1 cellular context compared by ENCODE assay signal in the genomic region with DNA sequence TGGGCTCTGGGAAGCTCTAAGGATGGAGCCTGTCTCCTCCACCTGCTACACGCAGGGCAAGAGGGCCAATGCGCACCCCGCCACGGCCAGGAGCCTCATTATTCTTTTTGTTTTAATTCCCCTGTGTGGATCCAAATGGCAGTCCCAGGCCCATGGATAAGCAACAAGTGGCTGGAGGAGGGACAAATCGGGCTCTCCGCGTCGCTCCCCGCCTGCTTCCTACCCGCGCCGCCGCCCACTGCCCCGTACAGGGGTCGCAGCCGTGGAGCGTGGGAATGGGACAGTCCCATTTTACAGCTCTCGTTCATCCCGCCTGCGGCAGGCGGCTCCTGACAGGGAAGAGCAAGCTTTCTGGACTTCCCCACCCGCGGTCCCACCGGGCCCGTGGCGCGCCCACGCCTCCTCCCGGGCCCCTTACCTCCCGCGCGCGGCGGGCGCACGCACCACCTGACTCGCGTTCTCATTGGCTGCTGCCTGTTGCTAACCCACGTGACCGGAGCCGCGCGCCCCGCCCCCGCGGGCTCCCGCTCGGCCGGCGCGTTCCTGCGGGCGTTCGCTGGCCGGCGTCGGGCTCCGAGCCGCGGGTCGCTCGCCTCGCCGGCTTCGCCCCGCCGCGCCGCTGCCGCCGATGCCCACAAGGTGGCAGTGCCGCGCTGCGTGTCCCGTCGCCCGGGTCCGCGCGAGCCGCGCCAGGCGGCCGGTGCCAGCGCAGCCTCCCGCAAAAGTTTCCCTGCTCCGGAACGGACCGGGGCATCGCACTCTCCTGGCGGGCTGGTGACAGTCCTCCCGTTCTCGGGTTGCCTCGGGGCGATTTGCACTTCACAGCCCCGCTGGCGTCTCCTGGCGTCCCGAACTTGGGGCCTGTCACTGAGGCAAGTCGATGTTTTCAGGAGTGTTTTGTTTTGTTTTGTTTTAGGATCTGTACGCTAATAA.
TF ChIP-seq lines count a peak whose summit lies in the region.

No MANE protein-coding gene starts in this region.

TF ChIP-seq in K562, 482 proteins besides CTCF, POLR2A, EP300 and RAD21 (continued from another document and continues in another):
- TF ChIP-seq HOXB6 (CRISPR knock-in tag; IDR thresholded peaks at IDR 0.05; ENCODE audit: borderline replicate concordance), result no peak
- TF ChIP-seq NR4A1 (CRISPR knock-in tag; IDR thresholded peaks at IDR 0.05), result peak; percentile 85; the same call in 1 of the 2 replicates
- peak; percentile 50; the same call in 1 of the 2 replicates for TF ChIP-seq NR4A1 (tag; IDR thresholded peaks at IDR 0.05)
- no peak for TF ChIP-seq ZNF764 (CRISPR knock-in tag; IDR thresholded peaks at IDR 0.05; ENCODE audit: low read depth)
- TF ChIP-seq SNAPC5 (CRISPR knock-in tag; IDR thresholded peaks at IDR 0.05), result no peak
- no peak; the same call in 1 of the 2 replicates for TF ChIP-seq ZFP91 (CRISPR knock-in tag; IDR thresholded peaks at IDR 0.05)
- no peak for TF ChIP-seq HNRNPK (IDR thresholded peaks at IDR 0.05; ENCODE audit: low read depth, low read length, poor library complexity, severe bottlenecking)
- TF ChIP-seq ZNF217 (CRISPR knock-in tag; IDR thresholded peaks at IDR 0.05), result no peak
- TF ChIP-seq BCOR (IDR thresholded peaks at IDR 0.05), result 0 out of 2 replicates have a peak, but pooled peaks have one; percentile 9
- TF ChIP-seq ZNF717 (CRISPR knock-in tag; IDR thresholded peaks at IDR 0.05), result no peak
- TF ChIP-seq ZNF354B (CRISPR knock-in tag; IDR thresholded peaks at IDR 0.05), result no peak
- TF ChIP-seq, protein P1, sequence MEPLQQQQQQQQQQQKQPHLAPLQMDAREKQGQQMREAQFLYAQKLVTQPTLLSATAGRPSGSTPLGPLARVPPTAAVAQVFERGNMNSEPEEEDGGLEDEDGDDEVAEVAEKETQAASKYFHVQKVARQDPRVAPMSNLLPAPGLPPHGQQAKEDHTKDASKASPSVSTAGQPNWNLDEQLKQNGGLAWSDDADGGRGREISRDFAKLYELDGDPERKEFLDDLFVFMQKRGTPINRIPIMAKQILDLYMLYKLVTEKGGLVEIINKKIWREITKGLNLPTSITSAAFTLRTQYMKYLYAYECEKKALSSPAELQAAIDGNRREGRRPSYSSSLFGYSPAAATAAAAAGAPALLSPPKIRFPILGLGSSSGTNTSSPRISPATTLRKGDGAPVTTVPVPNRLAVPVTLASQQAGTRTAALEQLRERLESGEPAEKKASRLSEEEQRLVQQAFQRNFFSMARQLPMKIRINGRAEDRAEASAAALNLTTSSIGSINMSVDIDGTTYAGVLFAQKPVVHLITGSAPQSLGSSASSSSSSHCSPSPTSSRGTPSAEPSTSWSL (CRISPR knock-in tag; IDR thresholded peaks at IDR 0.05; ENCODE audit: borderline replicate concordance), result no peak
- no peak for TF ChIP-seq MAFF (IDR thresholded peaks at IDR 0.05; ENCODE audit: low read length)
- TF ChIP-seq ZNF184 (CRISPR knock-in tag; IDR thresholded peaks at IDR 0.05), result no peak
- TF ChIP-seq, protein P2, sequence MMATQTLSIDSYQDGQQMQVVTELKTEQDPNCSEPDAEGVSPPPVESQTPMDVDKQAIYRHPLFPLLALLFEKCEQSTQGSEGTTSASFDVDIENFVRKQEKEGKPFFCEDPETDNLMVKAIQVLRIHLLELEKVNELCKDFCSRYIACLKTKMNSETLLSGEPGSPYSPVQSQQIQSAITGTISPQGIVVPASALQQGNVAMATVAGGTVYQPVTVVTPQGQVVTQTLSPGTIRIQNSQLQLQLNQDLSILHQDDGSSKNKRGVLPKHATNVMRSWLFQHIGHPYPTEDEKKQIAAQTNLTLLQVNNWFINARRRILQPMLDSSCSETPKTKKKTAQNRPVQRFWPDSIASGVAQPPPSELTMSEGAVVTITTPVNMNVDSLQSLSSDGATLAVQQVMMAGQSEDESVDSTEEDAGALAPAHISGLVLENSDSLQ (IDR thresholded peaks at IDR 0.05), result no peak
- no peak for TF ChIP-seq BCL6 (CRISPR knock-in tag; IDR thresholded peaks at IDR 0.05)
- TF ChIP-seq, protein P3, sequence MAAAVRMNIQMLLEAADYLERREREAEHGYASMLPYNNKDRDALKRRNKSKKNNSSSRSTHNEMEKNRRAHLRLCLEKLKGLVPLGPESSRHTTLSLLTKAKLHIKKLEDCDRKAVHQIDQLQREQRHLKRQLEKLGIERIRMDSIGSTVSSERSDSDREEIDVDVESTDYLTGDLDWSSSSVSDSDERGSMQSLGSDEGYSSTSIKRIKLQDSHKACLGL (CRISPR knock-in tag; IDR thresholded peaks at IDR 0.05; ENCODE audit: borderline replicate concordance, poor library complexity, severe bottlenecking), result no peak
- peak; percentile 46; the same call in 1 of the 2 replicates for TF ChIP-seq ZNF583 (CRISPR knock-in tag; IDR thresholded peaks at IDR 0.05)
- peak; percentile 71 for TF ChIP-seq TFAP4 (CRISPR knock-in tag; IDR thresholded peaks at IDR 0.05; ENCODE audit: borderline replicate concordance)
- TF ChIP-seq TCF3 (CRISPR knock-in tag; IDR thresholded peaks at IDR 0.05), result no peak; the same call in 1 of the 2 replicates
- no peak for TF ChIP-seq KDM4B (IDR thresholded peaks at IDR 0.05; ENCODE audit: borderline replicate concordance in 2 of 2, low read depth in 1 of 2)
- TF ChIP-seq THRB (CRISPR knock-in tag; conservative IDR thresholded peaks at IDR 0.05), result no peak
- TF ChIP-seq RREB1 (CRISPR knock-in tag; IDR thresholded peaks at IDR 0.05), result peak; percentile 44; the same call in 1 of the 2 replicates
- no peak for TF ChIP-seq CHCHD3 (CRISPR knock-in tag; IDR thresholded peaks at IDR 0.05)
- no peak for TF ChIP-seq SMARCC2 (IDR thresholded peaks at IDR 0.05; ENCODE audit: low read depth)
- no peak for TF ChIP-seq FOXJ3 (CRISPR knock-in tag; IDR thresholded peaks at IDR 0.05)
- TF ChIP-seq ZEB2 (IDR thresholded peaks at IDR 0.05), result no peak
- no peak for TF ChIP-seq ZNF253 (CRISPR knock-in tag; conservative IDR thresholded peaks at IDR 0.05)
- TF ChIP-seq ILF3 (IDR thresholded peaks at IDR 0.05; ENCODE audit: borderline replicate concordance), result no peak
- peak; percentile 92 for TF ChIP-seq CCNT2 (IDR thresholded peaks at IDR 0.05; ENCODE audit: borderline replicate concordance, extremely low read depth, insufficient read length, low read depth, low read length)
- TF ChIP-seq NFIC (IDR thresholded peaks at IDR 0.05), result no peak; the same call in 1 of the 2 replicates
- peak; percentile 69 for TF ChIP-seq KDM5B (IDR thresholded peaks at IDR 0.05; ENCODE audit: insufficient replicate concordance, low read depth, low read length)
- no peak for TF ChIP-seq KAT8 (IDR thresholded peaks at IDR 0.05; ENCODE audit: low read depth)
- peak; percentile 51; the same call in 1 of the 2 replicates for TF ChIP-seq ZBTB9 (CRISPR knock-in tag; IDR thresholded peaks at IDR 0.05)
- TF ChIP-seq EWSR1 (IDR thresholded peaks at IDR 0.05; ENCODE audit: borderline replicate concordance, low read depth, partially characterized antibody), result no peak
- peak; percentile 56; the same call in 1 of the 2 replicates for TF ChIP-seq ATF7 (IDR thresholded peaks at IDR 0.05)
- no peak; the same call in 1 of the 2 replicates for TF ChIP-seq NR2C2 (CRISPR knock-in tag; IDR thresholded peaks at IDR 0.05)
- TF ChIP-seq NR2C2 (tag; IDR thresholded peaks at IDR 0.05), result no peak
- no peak for TF ChIP-seq ZNF507 (tag; conservative IDR thresholded peaks at IDR 0.05)
- TF ChIP-seq NELFE (IDR thresholded peaks at IDR 0.05; ENCODE audit: insufficient read depth, insufficient read length), result no peak
